ENCODE assay signal across 10 cellular contexts in genomic region chr17:67258836-67259468, GRCh38. TPM values are rescaled to one million over a fixed set of nuclear protein-coding genes. Genes with fewer than 3 reads are reported as not detected.
DNase-seq lines count a peak whose midpoint lies in the region; ATAC-seq, FAIRE-seq and TF ChIP-seq lines count a peak whose summit lies in the region.
"Had no signal": no experiment of that assay in that cellular context is flagged by ENCODE, and none has a peak within 500 bp of the region (broad histone marks: within the 10 kb centered on the region; RNA-seq: fewer than 3 reads in every experiment).

No MANE protein-coding gene starts in this region.

- no peak for FAIRE-seq in urothelium cell line (lab: Jason Lieb, UNC)

- intact Hi-C loops in Right ventricle myocardium superior (cut with DNase I) (no loop called here), right cardiac atrium (cut with DNase I) (no loop called here)

- no peak overlapping the region for H3K27ac ChIP-seq in right cardiac atrium (ENCODE audit: low read length)
- H3K27ac ChIP-seq in right atrium auricular region: no peak overlapping the region
- H3K27ac ChIP-seq in upper lobe of left lung: peak overlapping the region; percentile 48 to 83 (median 72)

- no peak for TF ChIP-seq POLR2A in upper lobe of left lung (IDR thresholded peaks at IDR 0.05)

- TF ChIP-seq CTCF in right atrium auricular region (IDR thresholded peaks at IDR 0.05) (no peak), upper lobe of left lung (IDR thresholded peaks at IDR 0.05) (no peak)

- H3K4me3 ChIP-seq in right cardiac atrium (ENCODE audit: low read length) (no peak overlapping the region), right atrium auricular region (no peak overlapping the region), upper lobe of left lung (no peak overlapping the region)

- 82% methylated on average over 11 of the region's 11 CpGs for whole genome bisulfite sequencing in right cardiac atrium
- 71 to 75% methylated on average over 11 of the region's 11 CpGs for WGBS in upper lobe of left lung, 2 donors

- H3K36me3 ChIP-seq in right atrium auricular region: no peaks in the 10 kb centered on the region
- H3K36me3 ChIP-seq in upper lobe of left lung: no peaks in the 10 kb centered on the region
- H3K36me3 ChIP-seq: BE2C had no signal

- ATAC-seq in Right ventricle myocardium superior (ENCODE audit: poor library complexity): peak; percentile 35
- no peak for ATAC-seq in right cardiac atrium
- peak in 1 of 2 donors; percentile 44 for ATAC-seq in upper lobe of left lung (ENCODE audit: low FRiP score in 2 of 2)
- ATAC-seq in HG03196 (IDR thresholded peaks at IDR 0.05; ENCODE audit: unreplicated experiment): no peak

- peaks cover 3% of the 10 kb centered on the region for H3K4me1 ChIP-seq in right cardiac atrium (ENCODE audit: control insufficient read depth, insufficient read depth, low read length)
- no peaks in the 10 kb centered on the region for H3K4me1 ChIP-seq in right atrium auricular region
- H3K4me1 ChIP-seq in upper lobe of left lung: peaks cover 23 to 36% (median 31%) of the 10 kb centered on the region in 4 donors
- H3K4me1 ChIP-seq: BE2C had no signal

- no peaks in the 10 kb centered on the region for H3K9me3 ChIP-seq in right cardiac atrium (ENCODE audit: control insufficient read depth, low read length)
- no peaks in the 10 kb centered on the region for H3K9me3 ChIP-seq in right atrium auricular region
- H3K9me3 ChIP-seq in upper lobe of left lung: no peaks in the 10 kb centered on the region
- H3K9me3 ChIP-seq: BE2C had no signal

- H3K27me3 ChIP-seq in right cardiac atrium (ENCODE audit: control insufficient read depth, insufficient read depth): no peaks in the 10 kb centered on the region
- H3K27me3 ChIP-seq in right atrium auricular region: no peaks in the 10 kb centered on the region
- no peaks in the 10 kb centered on the region for H3K27me3 ChIP-seq in upper lobe of left lung
- H3K27me3 ChIP-seq: BE2C had no signal

- DNase-seq in Right ventricle myocardium superior (no peak), right cardiac atrium (no peak), UCSD-AML1 (lab: John Stamatoyannopoulos, UW; ENCODE audit: unreplicated experiment) (peak; percentile 42), right atrium auricular region (ENCODE audit: low spot score) (peak; percentile 50), upper lobe of left lung (peak in 1 of 2 donors; percentile 54), urothelium cell line (ENCODE audit: low spot score) (no peak), RKO (ENCODE audit: low spot score) (no peak)
- DNase-seq: BE2C, NCI-H1092 had no signal

- TF ChIP-seq EP300 in upper lobe of left lung (IDR thresholded peaks at IDR 0.05): no peak

RNA-seq across cellular contexts. Expression of gene HELZ, which starts 14.0 kb away (rescaled TPM):
- total RNA-seq in Right ventricle myocardium superior (33.3 TPM), right cardiac atrium (10 to 100 TPM; 32.2 to 43.9 (median 37.9) TPM), right atrium auricular region (10 to 100 TPM; 25.2 to 29.1 TPM), upper lobe of left lung (100 to 1,000 TPM in 1 of 6 donors, 10 to 100 TPM in 5; 52.1 to 166 (median 60.8) TPM)
- 5.6 TPM for polyA plus RNA-seq in right cardiac atrium

Comparison
In these comparisons a context has a peak if more than half of its experiments do, and no peak if none do; other contexts are left out.
1. DNase-seq: peak in UCSD-AML1 (single experiment) and right atrium auricular region (single experiment); none in Right ventricle myocardium superior (single experiment), right cardiac atrium (0 of 3), urothelium cell line (single experiment) and RKO (single experiment).
2. H3K27ac ChIP-seq: peak in upper lobe of left lung (4 of 4); none in right cardiac atrium (single experiment) and right atrium auricular region (0 of 2).